33 cellular contexts compared by ENCODE assay signal in the genomic region with DNA sequence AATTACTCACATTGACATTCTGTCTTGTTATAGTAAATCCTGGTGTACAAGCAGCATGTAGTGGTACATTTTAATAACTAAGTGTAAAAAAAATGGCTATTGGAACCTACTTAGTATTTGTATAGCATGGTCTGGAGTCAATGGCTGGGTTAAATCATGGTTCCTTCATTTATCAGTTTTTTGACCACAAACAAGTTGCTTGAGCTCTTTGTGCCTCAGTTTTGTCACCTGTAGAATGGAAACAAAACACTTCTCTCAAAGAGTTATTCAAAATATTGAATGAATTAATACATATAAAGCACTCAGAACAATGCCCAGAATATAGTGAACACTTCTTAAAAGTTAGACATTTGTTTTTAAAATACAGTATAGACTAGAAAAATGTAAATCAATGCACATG.
"Had no signal": no experiment of that assay in that cellular context is flagged by ENCODE, and none has a peak within 500 bp of the region (broad histone marks: within the 10 kb centered on the region; RNA-seq: fewer than 3 reads in every experiment).

No MANE protein-coding gene starts in this region.

- ATAC-seq: activated naive CD4-positive, alpha-beta T cell treated with anti-CD3 and anti-CD28 coated beads, Interleukin-2, amount 50 U/mL, for 72 hours; activated naive CD8-positive, alpha-beta T cell treated with anti-CD3 and anti-CD28 coated beads, Interleukin-2, amount 50 U/mL, for 24 hours; activated T-cell treated with anti-CD3 and anti-CD28 coated beads, Interleukin-2, amount 50 U/mL, for 4 hours; activated T-cell treated with anti-CD3 and anti-CD28 coated beads, Interleukin-2, amount 50 U/mL, for 72 hours; activated T-helper 17 cell treated with anti-CD3 and anti-CD28 coated beads, Interleukin-2, amount 50 U/mL, for 72 hours; body of pancreas had no signal

- H3K27me3 ChIP-seq: adrenal gland, ascending aorta, body of pancreas, brain microvascular endothelial cell, breast epithelium, cardiac muscle cell had no signal

- DNase-seq: activated effector memory CD4-positive, alpha-beta T cell treated with anti-CD3 and anti-CD28 coated beads, Interleukin-2, amount 50 U/mL, for 16 hours; activated effector memory CD4-positive, alpha-beta T cell treated with Interleukin-2 at 50 U/mL for 16 hours; activated gamma-delta T cell; activated gamma-delta T cell treated with Interleukin-2 at 50 U/mL for 16 hours; activated naive CD4-positive, alpha-beta T cell; activated naive CD4-positive, alpha-beta T cell treated with anti-CD3 and anti-CD28 coated beads for 36 hours; activated naive CD4-positive, alpha-beta T cell treated with anti-CD3 and anti-CD28 coated beads, Interleukin-2, amount 10 ng/mL, durations not matched to agents 7 days and 5 days; activated naive CD4-positive, alpha-beta T cell treated with anti-CD3 and anti-CD28 coated beads, Interleukin-2, amount 50 U/mL, for 16 hours; activated naive CD4-positive, alpha-beta T cell treated with Interleukin-2 at 50 U/mL for 16 hours; activated naive CD8-positive, alpha-beta T cell treated with anti-CD3 and anti-CD28 coated beads for 36 hours; activated naive CD8-positive, alpha-beta T cell treated with anti-CD3 and anti-CD28 coated beads, Interleukin-2, amount 10 ng/mL, durations not matched to agents 7 days and 5 days; activated naive CD8-positive, alpha-beta T cell treated with anti-CD3 and anti-CD28 coated beads, Interleukin-2, amount 50 U/mL, for 24 hours; activated T-cell treated with anti-CD3 and anti-CD28 coated beads, Interleukin-2, amount 50 U/mL, for 24 hours; activated T-cell treated with anti-CD3 and anti-CD28 coated beads, Interleukin-2, amount 50 U/mL, for 4 hours; activated T-cell treated with anti-CD3 and anti-CD28 coated beads, Interleukin-2, amount 50 U/mL, for 48 hours; activated T-cell treated with anti-CD3 and anti-CD28 coated beads, Interleukin-2, amount 50 U/mL, for 72 hours; adrenal gland; amniotic stem cell; amygdala; anterior cingulate cortex; aorta; body of pancreas; brain microvascular endothelial cell; caudate nucleus; central memory CD4-positive, alpha-beta T cell; cerebellar nuclear complex had no signal

- H3K9me3 ChIP-seq: adrenal gland, ascending aorta, body of pancreas, breast epithelium had no signal

- FAIRE-seq: astrocyte, bronchial epithelial cell had no signal

- H3K36me3 ChIP-seq: adrenal gland, ascending aorta, brain microvascular endothelial cell, breast epithelium, cardiac muscle cell had no signal

- H3K4me1 ChIP-seq: adrenal gland, ascending aorta, body of pancreas, breast epithelium had no signal

- H3K4me3 ChIP-seq: adrenal gland, ascending aorta, body of pancreas, breast epithelium, cardiac muscle cell had no signal

- H3K27ac ChIP-seq: adrenal gland, ascending aorta, body of pancreas, brain microvascular endothelial cell, breast epithelium, cardiac muscle cell had no signal
